ENCODE assay signal across 17 cellular contexts in genomic region chr22:46545041-46545796, GRCh38. TPM values are rescaled to one million over a fixed set of nuclear protein-coding genes. Genes with fewer than 3 reads are reported as not detected.
A peak's percentile ranks its signal among the peaks of the same experiment; 100 is the strongest.
DNase-seq lines count a peak whose midpoint lies in the region; ATAC-seq and TF ChIP-seq lines count a peak whose summit lies in the region.
"Had no signal": no experiment of that assay in that cellular context is flagged by ENCODE, and none has a peak within 500 bp of the region (broad histone marks: within the 10 kb centered on the region; RNA-seq: fewer than 3 reads in every experiment).

No MANE protein-coding gene starts in this region.

- no peak for DNase-seq in heart right ventricle
- no peak for DNase-seq in cardiac septum (ENCODE audit: low spot score)
- no peak for DNase-seq in RWPE1 (ENCODE audit: low spot score)
- DNase-seq in fibroblast of peridontal ligament (ENCODE audit: extremely low read depth) = peak; percentile 19
- no peak for DNase-seq in G401 (ENCODE audit: low spot score)
- no peak for DNase-seq in COR-L47 (lab: John Stamatoyannopoulos, UW)
- no peak for DNase-seq in progenitor cell of endocrine pancreas (ENCODE audit: low spot score, unreplicated experiment)
- DNase-seq: DMS79 treated with DMSO at 0.1 percent for 48 hours, islet precursor cell, MG63, NCI-H2029 treated with DMSO at 0.1 percent for 48 hours had no signal

- CTCF ChIA-PET in RWPE1 (lab: Yijun Ruan, JAX) = no interaction called here

- WGBS in heart right ventricle, 2 donors = 62% methylated on average over 10 of the region's 10 CpGs

- ATAC-seq in heart right ventricle (no peak), HG03095 (IDR thresholded peaks at IDR 0.05; ENCODE audit: unreplicated experiment) (no peak)

- H3K4me1 Mint-ChIP-seq in progenitor cell of endocrine pancreas (ENCODE audit: low read depth) = peaks cover 11% of the 10 kb centered on the region

- POLR2A ChIA-PET in RWPE1 (lab: Yijun Ruan, JAX; ENCODE audit: low non-redundant PET) = interaction anchor here (0.7 kb wide), 1 partner anchor 15 kb away, joined by 3 read pairs; no protein-coding TSS in a partner anchor

- H3K36me3 Mint-ChIP-seq in progenitor cell of endocrine pancreas (ENCODE audit: insufficient read depth) = no peaks in the 10 kb centered on the region

- peaks cover 53% of the 10 kb centered on the region for H3K27me3 Mint-ChIP-seq in progenitor cell of endocrine pancreas

- no peaks in the 10 kb centered on the region for H3K36me3 ChIP-seq in heart right ventricle
- H3K36me3 ChIP-seq: breast epithelium, MG63, prostate gland, SJSA1, suprapubic skin had no signal

- in situ Hi-C loops in G401 (cut with HindIII; ENCODE audit: low sequenced_read_pairs) = no loop called here

- intact Hi-C loops in heart right ventricle (cut with DNase I) (loop anchor here in 3 of 10 donors (5.0 to 10.0 kb wide), 2 partner anchors 198 to 420 kb away; no protein-coding TSS in a partner anchor), cardiac septum (cut with DNase I) (loop anchor here (5.0 to 10.0 kb wide), 3 partner anchors 192 to 550 kb away; partner anchors contain the start of gene CERK)

- no peak for TF ChIP-seq CTCF in heart right ventricle (IDR thresholded peaks at IDR 0.05)
- no peak for TF ChIP-seq CTCF in RWPE1 (conservative IDR thresholded peaks at IDR 0.05; ENCODE audit: low read depth)
- no peak for TF ChIP-seq CTCF in progenitor cell of endocrine pancreas (IDR thresholded peaks at IDR 0.05; ENCODE audit: unreplicated experiment)

- H3K4me1 ChIP-seq in heart right ventricle = peaks cover 6 to 54% (median 27%) of the 10 kb centered on the region in 9 donors

- no peaks in the 10 kb centered on the region for H3K9me3 Mint-ChIP-seq in progenitor cell of endocrine pancreas (ENCODE audit: low read depth)

- no peak overlapping the region for H3K4me3 Mint-ChIP-seq in progenitor cell of endocrine pancreas (ENCODE audit: low read depth)
- H3K4me3 Mint-ChIP-seq: B cell had no signal

- H3K27ac Mint-ChIP-seq in progenitor cell of endocrine pancreas = no peak overlapping the region
- H3K27ac Mint-ChIP-seq: B cell had no signal

- H3K9me3 ChIP-seq in heart right ventricle = no peaks in the 10 kb centered on the region
- H3K9me3 ChIP-seq: breast epithelium, MG63, prostate gland, SJSA1, suprapubic skin had no signal

- peak overlapping the region in 9 of 10 donors; percentile 2 to 99 (median 92) for H3K27ac ChIP-seq in heart right ventricle
- peak overlapping the region; percentile 50 for H3K27ac ChIP-seq in RWPE1
- H3K27ac ChIP-seq: breast epithelium, prostate gland, SJSA1, suprapubic skin had no signal

- H3K4me3 ChIP-seq in heart right ventricle = no peak overlapping the region
- H3K4me3 ChIP-seq: breast epithelium, MG63, prostate gland, SJSA1, suprapubic skin had no signal

- peaks cover 0 to 21% (median 4%) of the 10 kb centered on the region in 7 donors for H3K27me3 ChIP-seq in heart right ventricle
- H3K27me3 ChIP-seq: breast epithelium, MG63, SJSA1, suprapubic skin had no signal

RNA-seq across cellular contexts. Expression of gene CELSR1, which starts 7.8 kb away (rescaled TPM):
- 10 to 100 TPM in 7 of 10 donors, 1 to 10 TPM in 3; 5.5 to 16.7 (median 11.8) TPM for total RNA-seq in heart right ventricle
- 1 to 10 TPM; 4.0 to 6.4 TPM for polyA plus RNA-seq in heart right ventricle
- total RNA-seq in cardiac septum = 13.3 TPM
- 5.5 and 10.1 TPM in 2 replicates for total RNA-seq in G401 (2014; rRNA removed; shearing (Covaris generic))
- 20.9 and 21.0 TPM in 2 replicates for total RNA-seq in progenitor cell of endocrine pancreas
